In genomic region chr12:25734529-25735180, GRCh38 we compare ENCODE assay signal across 15 cellular contexts.
DNase-seq lines count a peak whose midpoint lies in the region; ATAC-seq and TF ChIP-seq lines count a peak whose summit lies in the region.
"Had no signal": no experiment of that assay in that cellular context is flagged by ENCODE, and none has a peak within 500 bp of the region (broad histone marks: within the 10 kb centered on the region; RNA-seq: fewer than 3 reads in every experiment).

No MANE protein-coding gene starts in this region.

- H3K4me1 ChIP-seq in OCI-LY3 (ENCODE audit: low read length): peaks cover 28% of the 10 kb centered on the region
- H3K4me1 ChIP-seq in breast epithelium: no peaks in the 10 kb centered on the region

- H3K27ac Mint-ChIP-seq in endothelial cell (ENCODE audit: unreplicated experiment): no peak overlapping the region
- H3K27ac Mint-ChIP-seq: B cell had no signal

- peak overlapping the region; percentile 50 for H3K27ac ChIP-seq in OCI-LY3 (ENCODE audit: low read length)
- H3K27ac ChIP-seq in breast epithelium: no peak overlapping the region
- H3K27ac ChIP-seq: coronary artery had no signal

- peak overlapping the region; percentile 48 for H3K4me3 ChIP-seq in OCI-LY3 (ENCODE audit: low read length)
- H3K4me3 ChIP-seq in breast epithelium: no peak overlapping the region
- H3K4me3 ChIP-seq: coronary artery had no signal

- TF ChIP-seq CTCF in OCI-LY3 (IDR thresholded peaks at IDR 0.05; ENCODE audit: low read depth, low read length) (no peak), endothelial cell (IDR thresholded peaks at IDR 0.05; ENCODE audit: unreplicated experiment) (no peak), breast epithelium (IDR thresholded peaks at IDR 0.05) (no peak)

- H3K9me3 ChIP-seq in OCI-LY3 (ENCODE audit: insufficient read depth, low read length) (peaks cover 7% of the 10 kb centered on the region; the same call in 1 of the 2 replicates), breast epithelium (no peaks in the 10 kb centered on the region)

- no peak overlapping the region for H2AFZ ChIP-seq in OCI-LY3 (ENCODE audit: low read depth, low read length)

- peaks cover 2% of the 10 kb centered on the region for H3K4me1 Mint-ChIP-seq in endothelial cell (ENCODE audit: unreplicated experiment)
- H3K4me1 Mint-ChIP-seq: B cell had no signal

- TF ChIP-seq POLR2A in breast epithelium (IDR thresholded peaks at IDR 0.05): no peak

- no peak overlapping the region for H3K4me3 Mint-ChIP-seq in endothelial cell (ENCODE audit: unreplicated experiment)
- H3K4me3 Mint-ChIP-seq: B cell had no signal

- H3K27me3 Mint-ChIP-seq in endothelial cell (ENCODE audit: unreplicated experiment): no peaks in the 10 kb centered on the region

- no peak overlapping the region for H3K9ac ChIP-seq in OCI-LY3 (ENCODE audit: low read length)

- H3K79me2 ChIP-seq in OCI-LY3 (ENCODE audit: low read length): no peaks in the 10 kb centered on the region

- intact Hi-C loops in breast epithelium (cut with DNase I; ENCODE audit: low total_unique reads): no loop called here

- no peak for DNase-seq in KBM-7
- DNase-seq in activated effector memory CD4-positive, alpha-beta T cell treated with Interleukin-2 at 50 U/mL for 16 hours: no peak
- no peak for DNase-seq in endothelial cell (ENCODE audit: low spot score)
- DNase-seq in breast epithelium (ENCODE audit: low spot score in 2 of 2): no peak
- DNase-seq: activated CD4-positive, alpha-beta T cell treated with anti-CD3 and anti-CD28 coated beads for 48 hours; amniotic stem cell; left ventricle myocardium superior; PC-3 had no signal

- H3K4me2 ChIP-seq in OCI-LY3 (ENCODE audit: low read length): peak overlapping the region; percentile 68

- ATAC-seq in GM18861 (IDR thresholded peaks at IDR 0.05; ENCODE audit: unreplicated experiment) (peak; percentile 69), GM21515 (IDR thresholded peaks at IDR 0.05; ENCODE audit: unreplicated experiment) (peak; percentile 73), HG03066 (IDR thresholded peaks at IDR 0.05; ENCODE audit: low read depth, unreplicated experiment) (peak; percentile 66)
- ATAC-seq: HCT116, left ventricle myocardium superior, PC-3 had no signal

- H4K20me1 ChIP-seq in OCI-LY3 (ENCODE audit: insufficient read depth, low read length): no peaks in the 10 kb centered on the region

- H3K27me3 ChIP-seq in OCI-LY3 (ENCODE audit: low read depth, low read length): 0 out of 2 replicates have a peak, but pooled peaks cover 4% of the 10 kb centered on the region
- no peaks in the 10 kb centered on the region for H3K27me3 ChIP-seq in breast epithelium

- H3K9me3 Mint-ChIP-seq in endothelial cell (ENCODE audit: unreplicated experiment): peaks cover 5% of the 10 kb centered on the region

- peaks cover 6% of the 10 kb centered on the region for H3K36me3 ChIP-seq in OCI-LY3 (replicated peaks; ENCODE audit: low read depth, low read length)
- no peaks in the 10 kb centered on the region for H3K36me3 ChIP-seq in breast epithelium

- in situ Hi-C loops in KBM-7 (cut with MboI; ENCODE audit: low pct_unique_long_range_greater_than_20kb, low sequenced_read_pairs): no loop called here

- peaks cover 5% of the 10 kb centered on the region for H3K36me3 Mint-ChIP-seq in endothelial cell (ENCODE audit: low read depth, unreplicated experiment)
